Comparison of ENCODE assay signal across 18 cellular contexts in the genomic region with DNA sequence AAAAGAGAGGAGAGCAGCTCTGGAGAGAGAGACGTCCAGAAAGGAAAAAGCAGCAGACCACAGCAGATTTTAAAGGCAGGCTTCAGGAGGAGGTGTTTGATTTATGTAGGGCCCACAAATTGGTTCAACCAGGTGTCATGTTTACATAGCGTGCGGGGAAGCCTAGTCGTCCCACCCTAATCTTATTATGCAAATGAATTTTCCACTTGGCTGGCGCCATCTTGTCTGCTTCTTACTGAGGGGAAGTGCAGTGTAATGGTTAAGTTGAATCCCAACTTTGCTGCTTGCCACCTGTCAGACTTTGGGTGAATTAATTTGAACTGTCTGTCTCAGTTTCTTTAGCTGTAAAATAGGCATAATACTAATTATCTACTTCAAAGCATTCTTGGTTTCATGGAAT.
DNase-seq lines count a peak whose midpoint lies in the region; ATAC-seq and TF ChIP-seq lines count a peak whose summit lies in the region.
"Had no signal": no experiment of that assay in that cellular context is flagged by ENCODE, and none has a peak within 500 bp of the region (broad histone marks: within the 10 kb centered on the region; RNA-seq: fewer than 3 reads in every experiment).

No MANE protein-coding gene starts in this region.

- H3K9me3 ChIP-seq in HAP-1 (no peaks in the 10 kb centered on the region), SU-DHL-6 (ENCODE audit: insufficient read depth, low read length) (no peaks in the 10 kb centered on the region)
- H3K9me3 ChIP-seq: prostate gland, upper lobe of right lung had no signal

- no peaks in the 10 kb centered on the region for H3K36me3 Mint-ChIP-seq in T-cell

- DNase-seq in HAP-1 (ENCODE audit: low spot score in 2 of 2): peak; percentile 37 to 38
- DNase-seq in NCI-H2081 treated with DMSO at 0.1 percent for 48 hours (lab: John Stamatoyannopoulos, UW): peak; percentile 39
- no peak for DNase-seq in NCI-H128 (lab: John Stamatoyannopoulos, UW; ENCODE audit: unreplicated experiment)
- DNase-seq in T-cell: no peak
- DNase-seq in effector CD4-positive, alpha-beta T cell: no peak
- DNase-seq: activated gamma-delta T cell; anterior cingulate cortex; CD4-positive, alpha-beta T cell; foreskin keratinocyte; left ventricle myocardium superior; PC-3; stimulated activated naive CD8-positive, alpha-beta T cell treated with anti-CD3 and anti-CD28 coated beads, Interleukin-15, Interleukin-2, amounts not matched to agents 100 U/mL and 50 U/mL, for 24 hours; SW 1271; upper lobe of right lung had no signal

- H3K27ac Mint-ChIP-seq in T-cell: no peak overlapping the region
- H3K27ac Mint-ChIP-seq: CD4-positive, alpha-beta T cell had no signal

- peaks cover 10% of the 10 kb centered on the region for H3K4me1 ChIP-seq in HAP-1
- H3K4me1 ChIP-seq: foreskin keratinocyte, prostate gland, upper lobe of right lung had no signal

- CTCF ChIA-PET in T-cell (lab: Charles Lee): no interaction called here

- peaks cover 2 to 18% (median 9%) of the 10 kb centered on the region in 3 donors for H3K9me3 Mint-ChIP-seq in T-cell
- H3K9me3 Mint-ChIP-seq: CD4-positive, alpha-beta T cell had no signal

- no peak for TF ChIP-seq CTCF in C4-2B (conservative IDR thresholded peaks at IDR 0.05)
- TF ChIP-seq CTCF in SU-DHL-6 (IDR thresholded peaks at IDR 0.05; ENCODE audit: insufficient read depth, low read length, poor library complexity, severe bottlenecking): no peak

- H3F3A ChIP-seq in SU-DHL-6 (ENCODE audit: insufficient read depth): peaks cover 6% of the 10 kb centered on the region; the same call in 1 of the 2 replicates

- POLR2A ChIA-PET in T-cell (lab: Charles Lee): no interaction called here

- H3K27ac ChIP-seq in C4-2B: peak overlapping the region; percentile 71
- H3K27ac ChIP-seq in SU-DHL-6 (ENCODE audit: low read depth, low read length): peak overlapping the region; percentile 85
- H3K27ac ChIP-seq: foreskin keratinocyte, prostate gland, upper lobe of right lung had no signal

- 0 out of 2 replicates have a peak overlapping the region, but pooled peaks have one; percentile 16 for H3K9ac ChIP-seq in SU-DHL-6 (ENCODE audit: low read length)

- H3K4me1 Mint-ChIP-seq in T-cell: no peaks in the 10 kb centered on the region

- no peaks in the 10 kb centered on the region for H3K9me2 ChIP-seq in SU-DHL-6 (replicated peaks; ENCODE audit: insufficient read depth, low read length)

- H3K27me3 Mint-ChIP-seq in T-cell: no peaks in the 10 kb centered on the region
- H3K27me3 Mint-ChIP-seq: CD4-positive, alpha-beta T cell had no signal

- no peaks in the 10 kb centered on the region for H3K27me3 ChIP-seq in HAP-1 (ENCODE audit: low read depth)
- no peaks in the 10 kb centered on the region for H3K27me3 ChIP-seq in SU-DHL-6 (ENCODE audit: low read length)
- H3K27me3 ChIP-seq: foreskin keratinocyte, upper lobe of right lung had no signal

- no peak overlapping the region for H3K4me3 ChIP-seq in HAP-1
- peak overlapping the region; percentile 3 for H3K4me3 ChIP-seq in SU-DHL-6 (ENCODE audit: insufficient read depth, low read length, poor library complexity, severe bottlenecking)
- H3K4me3 ChIP-seq: prostate gland, upper lobe of right lung had no signal

- in situ Hi-C loops in HAP-1 (cut with MboI; ENCODE audit: low sequenced_read_pairs): no loop called here

- no peaks in the 10 kb centered on the region for H3K79me2 ChIP-seq in SU-DHL-6 (ENCODE audit: insufficient read depth, low read length)

- no peaks in the 10 kb centered on the region for H3K36me3 ChIP-seq in HAP-1 (replicated peaks)
- no peaks in the 10 kb centered on the region for H3K36me3 ChIP-seq in SU-DHL-6 (ENCODE audit: low read length)
- H3K36me3 ChIP-seq: prostate gland, upper lobe of right lung had no signal

- no peak overlapping the region for H2AFZ ChIP-seq in SU-DHL-6 (ENCODE audit: low read depth, low read length, severe bottlenecking)

- peak overlapping the region; percentile 43 for H3K4me2 ChIP-seq in SU-DHL-6 (ENCODE audit: low read depth, low read length, poor library complexity, severe bottlenecking)

- ATAC-seq in GM18517 (IDR thresholded peaks at IDR 0.05; ENCODE audit: unreplicated experiment): no peak
- ATAC-seq in T-cell (replicated peaks in 1 of 4): no peak
- ATAC-seq: foreskin keratinocyte; left ventricle myocardium superior; PC-3; stimulated activated naive CD8-positive, alpha-beta T cell treated with anti-CD3 and anti-CD28 coated beads, Interleukin-15, Interleukin-2, amounts not matched to agents 100 U/mL and 50 U/mL, for 24 hours; upper lobe of right lung had no signal

- H3K4me3 Mint-ChIP-seq in T-cell: no peak overlapping the region
- H3K4me3 Mint-ChIP-seq: CD4-positive, alpha-beta T cell had no signal

- H4K20me1 ChIP-seq in SU-DHL-6 (ENCODE audit: low read depth, low read length): no peaks in the 10 kb centered on the region

Comparison
In these comparisons a context has a peak if more than half of its experiments do, and no peak if none do; other contexts are left out.
1. DNase-seq: peak in HAP-1 (2 of 2) and NCI-H2081 treated with DMSO at 0.1 percent for 48 hours (single experiment); none in NCI-H128 (single experiment), T-cell (0 of 34) and effector CD4-positive, alpha-beta T cell (single experiment).